25 cellular contexts compared by ENCODE assay signal in genomic region chr17:58421711-58422110, GRCh38. TPM values are rescaled to one million over a fixed set of nuclear protein-coding genes. Genes with fewer than 3 reads are reported as not detected.
"Had no signal": no experiment of that assay in that cellular context is flagged by ENCODE, and none has a peak within 500 bp of the region (broad histone marks: within the 10 kb centered on the region; RNA-seq: fewer than 3 reads in every experiment).

No MANE protein-coding gene starts in this region.

- ATAC-seq: activated T-helper 17 cell treated with anti-CD3 and anti-CD28 coated beads, Interleukin-2, amount 50 U/mL, for 72 hours; T-cell had no signal

- H3K27me3 Mint-ChIP-seq: activated CD4-positive, alpha-beta memory T cell treated with anti-CD3 and anti-CD28 coated beads, Interleukin-2, amount 10 ng/mL, durations not matched to agents 7 days and 5 days; activated naive CD8-positive, alpha-beta T cell treated with anti-CD3 and anti-CD28 coated beads for 36 hours; activated T-helper 17 cell treated with anti-CD3 and anti-CD28 coated beads, Interleukin-2, amount 50 U/mL, for 72 hours; T-cell had no signal

- H3K9me3 Mint-ChIP-seq: activated CD4-positive, alpha-beta memory T cell treated with anti-CD3 and anti-CD28 coated beads, Interleukin-2, amount 10 ng/mL, durations not matched to agents 7 days and 5 days; activated naive CD4-positive, alpha-beta T cell treated with anti-CD3 and anti-CD28 coated beads, Interleukin-2, amount 10 ng/mL, durations not matched to agents 7 days and 5 days; activated naive CD8-positive, alpha-beta T cell treated with anti-CD3 and anti-CD28 coated beads for 36 hours; activated T-helper 17 cell treated with anti-CD3 and anti-CD28 coated beads, Interleukin-2, amount 50 U/mL, for 72 hours; T-cell had no signal

- H3K4me3 ChIP-seq: cardiac muscle cell, SK-N-MC had no signal

- H3K36me3 Mint-ChIP-seq: activated naive CD4-positive, alpha-beta T cell treated with anti-CD3 and anti-CD28 coated beads, Interleukin-2, amount 10 ng/mL, durations not matched to agents 7 days and 5 days; activated naive CD8-positive, alpha-beta T cell treated with anti-CD3 and anti-CD28 coated beads for 36 hours had no signal

- H3K27ac Mint-ChIP-seq: activated CD4-positive, alpha-beta memory T cell treated with anti-CD3 and anti-CD28 coated beads, Interleukin-2, amount 10 ng/mL, durations not matched to agents 7 days and 5 days; activated naive CD4-positive, alpha-beta T cell treated with anti-CD3 and anti-CD28 coated beads, Interleukin-2, amount 10 ng/mL, durations not matched to agents 7 days and 5 days; activated naive CD8-positive, alpha-beta T cell treated with anti-CD3 and anti-CD28 coated beads for 36 hours; activated T-helper 17 cell treated with anti-CD3 and anti-CD28 coated beads, Interleukin-2, amount 50 U/mL, for 72 hours; T-cell had no signal

- H3K36me3 ChIP-seq: brain microvascular endothelial cell, cardiac muscle cell had no signal

- DNase-seq: activated CD4-positive, alpha-beta memory T cell treated with anti-CD3 and anti-CD28 coated beads, Interleukin-2, amount 10 ng/mL, durations not matched to agents 7 days and 5 days; activated CD4-positive, alpha-beta T cell treated with anti-CD3 and anti-CD28 coated beads, Interleukin-2, amount 50 U/mL, for 1 hour; activated CD4-positive, CD25-positive, alpha-beta regulatory T cell; activated gamma-delta T cell; activated naive CD4-positive, alpha-beta T cell treated with anti-CD3 and anti-CD28 coated beads, Interleukin-2, amount 10 ng/mL, durations not matched to agents 7 days and 5 days; activated naive CD8-positive, alpha-beta T cell treated with anti-CD3 and anti-CD28 coated beads for 36 hours; activated T-cell treated with anti-CD3 and anti-CD28 coated beads for 4 hours; activated T-cell treated with anti-CD3 and anti-CD28 coated beads, Interleukin-2, amount 50 U/mL, for 48 hours; brain microvascular endothelial cell; Kasumi-1; NCI-H1048; NCI-H146; NCI-H1930; NCI-H2171; NCI-H2227 treated with DMSO at 0.1 percent for 48 hours; NCI-H446 treated with DMSO at 0.1 percent for 48 hours; NCI-H524 treated with DMSO at 0.1 percent for 48 hours; NCI-H748 treated with DMSO at 0.1 percent for 48 hours; T-cell; T-helper 2 cell; T1000 had no signal

- H3K4me3 Mint-ChIP-seq: activated CD4-positive, alpha-beta memory T cell treated with anti-CD3 and anti-CD28 coated beads, Interleukin-2, amount 10 ng/mL, durations not matched to agents 7 days and 5 days; activated naive CD4-positive, alpha-beta T cell treated with anti-CD3 and anti-CD28 coated beads, Interleukin-2, amount 10 ng/mL, durations not matched to agents 7 days and 5 days; activated naive CD8-positive, alpha-beta T cell treated with anti-CD3 and anti-CD28 coated beads for 36 hours; activated T-helper 17 cell treated with anti-CD3 and anti-CD28 coated beads, Interleukin-2, amount 50 U/mL, for 72 hours; T-cell had no signal

- H3K27ac ChIP-seq: brain microvascular endothelial cell, cardiac muscle cell, SK-N-MC, VCaP had no signal

RNA-seq across cellular contexts. Expression of gene RNF43, which starts 4.4 kb away (rescaled TPM):
- total RNA-seq: activated CD4-positive, alpha-beta memory T cell treated with anti-CD3 and anti-CD28 coated beads, Interleukin-2, amount 10 ng/mL, durations not matched to agents 7 days and 5 days had no signal
